ENCODE assay signal across 14 cellular contexts in genomic region chr2:2879776-2880175, GRCh38.
DNase-seq lines count a peak whose midpoint lies in the region; ATAC-seq and TF ChIP-seq lines count a peak whose summit lies in the region.
"Had no signal": no experiment of that assay in that cellular context is flagged by ENCODE, and none has a peak within 500 bp of the region (broad histone marks: within the 10 kb centered on the region; RNA-seq: fewer than 3 reads in every experiment).

No MANE protein-coding gene starts in this region.

- intact Hi-C loops in Right ventricle myocardium superior (cut with DNase I) (no loop called here), esophagus squamous epithelium (cut with DNase I) (no loop called here)

- DNase-seq in activated CD8-positive, alpha-beta memory T cell treated with anti-CD3 and anti-CD28 coated beads for 24 hours = peak; percentile 13
- DNase-seq in activated CD8-positive, alpha-beta memory T cell treated with anti-CD3 and anti-CD28 coated beads, Interleukin-2, amount 50 U/mL, for 48 hours = no peak
- no peak for DNase-seq in Right ventricle myocardium superior
- DNase-seq in esophagus squamous epithelium (lab: John Stamatoyannopoulos, UW) = no peak
- DNase-seq in foreskin fibroblast = no peak
- no peak for DNase-seq in activated CD4-positive, alpha-beta T cell treated with anti-CD3 and anti-CD28 coated beads, Interleukin-2, amount 50 U/mL, for 1 hour
- DNase-seq: activated naive CD4-positive, alpha-beta T cell treated with anti-CD3 and anti-CD28 coated beads, Interleukin-2, amount 50 U/mL, for 16 hours; heart left ventricle; midbrain; NCI-H1436 treated with DMSO at 0.1 percent for 48 hours had no signal

- ATAC-seq in HG02610 (IDR thresholded peaks at IDR 0.05; ENCODE audit: unreplicated experiment) (peak; percentile 100), HG03432 (IDR thresholded peaks at IDR 0.05; ENCODE audit: unreplicated experiment) (peak; percentile 100), Right ventricle myocardium superior (ENCODE audit: poor library complexity) (no peak)
- ATAC-seq: heart left ventricle had no signal

- WGBS in esophagus squamous epithelium, 2 donors = 51 to 55% methylated on average over 7 of the region's 7 CpGs

- H3K27me3 ChIP-seq in esophagus squamous epithelium = no peaks in the 10 kb centered on the region

- TF ChIP-seq CTCF in esophagus squamous epithelium (IDR thresholded peaks at IDR 0.05) = no peak
- TF ChIP-seq CTCF in foreskin fibroblast (IDR thresholded peaks at IDR 0.05; ENCODE audit: low read depth, low read length) = no peak

- peaks cover 0 to 4% (median 0%) of the 10 kb centered on the region in 3 donors for H3K9me3 ChIP-seq in esophagus squamous epithelium

- H3K27ac ChIP-seq in esophagus squamous epithelium = no peak overlapping the region
- H3K27ac ChIP-seq: 22Rv1, heart left ventricle, VCaP had no signal

- no peaks in the 10 kb centered on the region for H3K4me1 ChIP-seq in esophagus squamous epithelium
- H3K4me1 ChIP-seq: heart left ventricle had no signal

- no peaks in the 10 kb centered on the region for H3K36me3 ChIP-seq in esophagus squamous epithelium
- H3K36me3 ChIP-seq: heart left ventricle had no signal

- H3K4me3 ChIP-seq in esophagus squamous epithelium (no peak overlapping the region), foreskin fibroblast (ENCODE audit: low read depth in 1 of 2, low read length in 2 of 2) (no peak overlapping the region)
- H3K4me3 ChIP-seq: heart left ventricle had no signal

- no peak for TF ChIP-seq POLR2A in esophagus squamous epithelium (IDR thresholded peaks at IDR 0.05)
